ENCODE assay signal across 14 cellular contexts in the genomic region with DNA sequence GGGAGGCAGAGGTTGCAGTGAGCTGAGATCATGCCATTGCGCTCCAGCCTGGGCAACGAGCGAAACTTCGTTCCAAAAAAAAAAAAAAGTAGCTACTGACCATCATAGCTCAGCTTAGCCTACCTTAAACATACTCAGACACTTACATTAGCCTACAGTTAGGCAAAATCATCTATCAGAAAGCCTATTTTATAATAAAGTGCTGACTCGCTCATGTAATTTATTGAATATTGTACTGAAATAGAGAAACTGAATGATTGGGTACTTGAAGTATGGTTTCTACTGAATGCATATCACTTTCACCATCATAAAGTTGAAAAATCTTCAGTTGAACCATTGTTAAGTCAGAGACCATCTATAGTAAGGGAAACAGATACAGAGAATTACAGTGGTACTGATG.
DNase-seq lines count a peak whose midpoint lies in the region; ATAC-seq, FAIRE-seq and TF ChIP-seq lines count a peak whose summit lies in the region.
"Had no signal": no experiment of that assay in that cellular context is flagged by ENCODE, and none has a peak within 500 bp of the region (broad histone marks: within the 10 kb centered on the region; RNA-seq: fewer than 3 reads in every experiment).

No MANE protein-coding gene starts in this region.

- H3K4ac ChIP-seq in mesendoderm (ENCODE audit: low read depth, low read length), result peak overlapping the region; percentile 70

- H3K23ac ChIP-seq in mesendoderm (ENCODE audit: low read length), result no peak overlapping the region

- no peak for FAIRE-seq in astrocyte (lab: Jason Lieb, UNC)

- H3K56ac ChIP-seq in mesendoderm (ENCODE audit: low read length), result no peak overlapping the region

- peaks cover 3% of the 10 kb centered on the region for H3K36me3 ChIP-seq in astrocyte (ENCODE audit: insufficient read depth, low read length)
- H3K36me3 ChIP-seq in mesendoderm (ENCODE audit: control insufficient read depth, insufficient read depth, low read length), result no peaks in the 10 kb centered on the region
- no peaks in the 10 kb centered on the region for H3K36me3 ChIP-seq in transverse colon
- H3K36me3 ChIP-seq: suprapubic skin had no signal

- in situ Hi-C loops in transverse colon (cut with MboI; ENCODE audit: low pct_ligation_motif_present in 1 of 4, low pct_unique_long_range_greater_than_20kb in 1 of 4, low sequenced_read_pairs in 3 of 4), result no loop called here

- no peak overlapping the region for H3K27ac Mint-ChIP-seq in activated naive CD4-positive, alpha-beta T cell treated with anti-CD3 and anti-CD28 coated beads, Interleukin-2, amount 50 U/mL, for 24 hours
- H3K27ac Mint-ChIP-seq in activated naive CD4-positive, alpha-beta T cell treated with anti-CD3 and anti-CD28 coated beads, Interleukin-2, amount 50 U/mL, for 72 hours, result peak overlapping the region in 1 of 2 donors; percentile 82
- H3K27ac Mint-ChIP-seq in astrocyte (ENCODE audit: unreplicated experiment), result peak overlapping the region; percentile 98

- H2BK15ac ChIP-seq in mesendoderm (replicated peaks; ENCODE audit: low read depth), result no peak overlapping the region

- H2BK5ac ChIP-seq in mesendoderm (ENCODE audit: low read length), result no peak overlapping the region

- peak overlapping the region; percentile 39 for H3K18ac ChIP-seq in mesendoderm (ENCODE audit: low read length)

- peaks cover 74% of the 10 kb centered on the region for H3K79me2 ChIP-seq in astrocyte (ENCODE audit: insufficient read depth, low read length)
- peaks cover 12% of the 10 kb centered on the region for H3K79me2 ChIP-seq in mesendoderm (ENCODE audit: control insufficient read depth, insufficient read depth, low read length)

- H3K36me3 Mint-ChIP-seq in activated naive CD4-positive, alpha-beta T cell treated with anti-CD3 and anti-CD28 coated beads, Interleukin-2, amount 50 U/mL, for 24 hours, result peaks cover 4% of the 10 kb centered on the region
- H3K36me3 Mint-ChIP-seq in activated naive CD4-positive, alpha-beta T cell treated with anti-CD3 and anti-CD28 coated beads, Interleukin-2, amount 50 U/mL, for 72 hours, result peaks cover 0 to 18% of the 10 kb centered on the region in 2 donors
- H3K36me3 Mint-ChIP-seq in astrocyte (ENCODE audit: low read depth, unreplicated experiment), result peaks cover 4% of the 10 kb centered on the region

- no peak overlapping the region for H4K8ac ChIP-seq in mesendoderm (ENCODE audit: low read depth, low read length)

- H4K20me1 ChIP-seq in astrocyte (ENCODE audit: insufficient read depth, low read length), result no peaks in the 10 kb centered on the region

- H3K9ac ChIP-seq in astrocyte (ENCODE audit: low read length) (peak overlapping the region; percentile 59), mesendoderm (ENCODE audit: low read length) (no peak overlapping the region)

- no peak for ATAC-seq in activated naive CD4-positive, alpha-beta T cell treated with anti-CD3 and anti-CD28 coated beads, Interleukin-2, amount 50 U/mL, for 72 hours
- no peak for ATAC-seq in GM19467 (IDR thresholded peaks at IDR 0.05; ENCODE audit: unreplicated experiment)

- no peaks in the 10 kb centered on the region for H3K9me3 Mint-ChIP-seq in activated naive CD4-positive, alpha-beta T cell treated with anti-CD3 and anti-CD28 coated beads, Interleukin-2, amount 50 U/mL, for 24 hours
- peaks cover 0 to under 1% of the 10 kb centered on the region in 2 donors for H3K9me3 Mint-ChIP-seq in activated naive CD4-positive, alpha-beta T cell treated with anti-CD3 and anti-CD28 coated beads, Interleukin-2, amount 50 U/mL, for 72 hours
- H3K9me3 Mint-ChIP-seq in astrocyte (ENCODE audit: unreplicated experiment), result no peaks in the 10 kb centered on the region
- H3K9me3 Mint-ChIP-seq: nephron progenitor cell had no signal

- H3K4me3 ChIP-seq in astrocyte (ENCODE audit: insufficient read depth, low read depth, low read length), result no peak overlapping the region
- H3K4me3 ChIP-seq in mesendoderm (ENCODE audit: low read length), result no peak overlapping the region
- H3K4me3 ChIP-seq in transverse colon, result no peak overlapping the region
- H3K4me3 ChIP-seq: suprapubic skin had no signal

- H2AFZ ChIP-seq in astrocyte (ENCODE audit: low read depth, low read length), result no peak overlapping the region

- H3K9me3 ChIP-seq in astrocyte (ENCODE audit: insufficient read depth, low read depth, low read length) (no peaks in the 10 kb centered on the region), transverse colon (no peaks in the 10 kb centered on the region)
- H3K9me3 ChIP-seq: suprapubic skin had no signal

- no CpG with 5 or more reads among the region's 5 CpGs for WGBS in mesendoderm (ENCODE audit: extremely low coverage, insufficient coverage, low lambda C conversion rate)
- WGBS in transverse colon (ENCODE audit: low coverage in 1 of 2), 2 donors, result 96% methylated on average over 5 of the region's 5 CpGs; no CpG with 5 or more reads in 1 of the 2 donors

- no peak overlapping the region for H2AK5ac ChIP-seq in mesendoderm (ENCODE audit: low read length)

- peak overlapping the region; percentile 84 for H3K27ac ChIP-seq in astrocyte (ENCODE audit: low read depth, low read length)
- no peak overlapping the region for H3K27ac ChIP-seq in mesendoderm (ENCODE audit: low read depth, low read length)
- H3K27ac ChIP-seq in transverse colon, result peak overlapping the region; percentile 75 to 82 (median 80)

- no peaks in the 10 kb centered on the region for H3K27me3 Mint-ChIP-seq in activated naive CD4-positive, alpha-beta T cell treated with anti-CD3 and anti-CD28 coated beads, Interleukin-2, amount 50 U/mL, for 24 hours
- no peaks in the 10 kb centered on the region for H3K27me3 Mint-ChIP-seq in astrocyte (ENCODE audit: low read depth, unreplicated experiment)

- intact Hi-C loops in transverse colon (cut with DNase I; ENCODE audit: low total_unique reads), result no loop called here
- intact Hi-C loops in posterior vena cava (cut with DNase I), result no loop called here

- no peak overlapping the region for H4K5ac ChIP-seq in mesendoderm (ENCODE audit: low read length)

- peaks cover 6% of the 10 kb centered on the region for H3K79me1 ChIP-seq in mesendoderm (ENCODE audit: low read length)

- H2BK120ac ChIP-seq in mesendoderm (ENCODE audit: low read depth, low read length), result peak overlapping the region; percentile 61

- no peak for TF ChIP-seq POLR2A in transverse colon (IDR thresholded peaks at IDR 0.05)

- peaks cover 67% of the 10 kb centered on the region for H3K4me1 ChIP-seq in astrocyte (ENCODE audit: insufficient read depth, low read length)
- peaks cover 30% of the 10 kb centered on the region for H3K4me1 ChIP-seq in mesendoderm (ENCODE audit: control insufficient read depth, low read depth, low read length)
- H3K4me1 ChIP-seq in transverse colon, result peaks cover 34 to 48% (median 46%) of the 10 kb centered on the region in 4 donors

- H3K4me2 ChIP-seq in astrocyte (ENCODE audit: low read length), result peak overlapping the region; percentile 59
- H3K4me2 ChIP-seq in mesendoderm (ENCODE audit: low read length), result no peak overlapping the region

- no peak for TF ChIP-seq CTCF in astrocyte (IDR thresholded peaks at IDR 0.05; ENCODE audit: insufficient read depth, low read depth, low read length)
- TF ChIP-seq CTCF in transverse colon (IDR thresholded peaks at IDR 0.05), result no peak

- H3K4me3 Mint-ChIP-seq in activated naive CD4-positive, alpha-beta T cell treated with anti-CD3 and anti-CD28 coated beads, Interleukin-2, amount 50 U/mL, for 24 hours, result peak overlapping the region; percentile 9
- H3K4me3 Mint-ChIP-seq in astrocyte (ENCODE audit: unreplicated experiment), result peak overlapping the region; percentile 54
- H3K4me3 Mint-ChIP-seq: nephron progenitor cell had no signal

- TF ChIP-seq EP300 in transverse colon (IDR thresholded peaks at IDR 0.05; ENCODE audit: low read depth), result no peak

- no peak for DNase-seq in activated naive CD4-positive, alpha-beta T cell treated with anti-CD3 and anti-CD28 coated beads, Interleukin-2, amount 50 U/mL, for 72 hours (ENCODE audit: low spot score in 2 of 2)
- no peak for DNase-seq in astrocyte (ENCODE audit: low read depth)
- no peak for DNase-seq in mesendoderm
- DNase-seq in transverse colon, result no peak
- no peak for DNase-seq in posterior vena cava (ENCODE audit: low spot score)
- no peak for DNase-seq in RKO (ENCODE audit: low spot score)
- DNase-seq: activated CD4-positive, alpha-beta T cell treated with anti-CD3 and anti-CD28 coated beads for 1 hour; DMS153; NCI-H2171; nephron progenitor cell; SW 1271 had no signal

- H3K27me3 ChIP-seq in astrocyte (ENCODE audit: insufficient read depth, low read length), result no peaks in the 10 kb centered on the region
- no peaks in the 10 kb centered on the region for H3K27me3 ChIP-seq in mesendoderm (ENCODE audit: insufficient read depth, low read length, poor library complexity)
- H3K27me3 ChIP-seq in transverse colon, result no peaks in the 10 kb centered on the region
- H3K27me3 ChIP-seq: suprapubic skin had no signal

- peaks cover 74% of the 10 kb centered on the region for H3K4me1 Mint-ChIP-seq in activated naive CD4-positive, alpha-beta T cell treated with anti-CD3 and anti-CD28 coated beads, Interleukin-2, amount 50 U/mL, for 24 hours
- H3K4me1 Mint-ChIP-seq in astrocyte (ENCODE audit: low read depth, unreplicated experiment), result peaks cover 76% of the 10 kb centered on the region
